ENCODE assay signal across 20 cellular contexts in genomic region chr13:112952759-112953541, GRCh38. TPM values are rescaled to one million over a fixed set of nuclear protein-coding genes. Genes with fewer than 3 reads are reported as not detected.
DNase-seq lines count a peak whose midpoint lies in the region; ATAC-seq and TF ChIP-seq lines count a peak whose summit lies in the region.
"Had no signal": no experiment of that assay in that cellular context is flagged by ENCODE, and none has a peak within 500 bp of the region (broad histone marks: within the 10 kb centered on the region; RNA-seq: fewer than 3 reads in every experiment).

No MANE protein-coding gene starts in this region.

- WGBS in prostate gland: 55% methylated on average over 17 of the region's 17 CpGs
- WGBS in gastroesophageal sphincter (ENCODE audit: low coverage in 1 of 2), 2 donors: 59 to 60% methylated on average over 1 to 3 of the region's 17 CpGs

- no peaks in the 10 kb centered on the region for H3K9me3 Mint-ChIP-seq in immature natural killer cell

- no peak for TF ChIP-seq EP300 in gastroesophageal sphincter (IDR thresholded peaks at IDR 0.05)

- ATAC-seq in left ventricle myocardium superior: no peak
- peak; percentile 34 for ATAC-seq in left lobe of liver
- ATAC-seq in gastroesophageal sphincter: no peak

- H3K4me1 ChIP-seq in prostate gland (replicated peaks) (no peaks in the 10 kb centered on the region), gastroesophageal sphincter (peaks cover 0 to under 1% (median 0%) of the 10 kb centered on the region in 3 donors)
- H3K4me1 ChIP-seq: HAP-1 had no signal

- H3K4me1 Mint-ChIP-seq in immature natural killer cell: no peaks in the 10 kb centered on the region

- H3K4me3 ChIP-seq in prostate gland (no peak overlapping the region), gastroesophageal sphincter (no peak overlapping the region)
- H3K4me3 ChIP-seq: BLaER1, HAP-1, PC-9 had no signal

- no peaks in the 10 kb centered on the region for H3K36me3 Mint-ChIP-seq in immature natural killer cell

- H3K27ac ChIP-seq in prostate gland (peak overlapping the region; percentile 4 to 44), gastroesophageal sphincter (no peak overlapping the region)
- H3K27ac ChIP-seq: BLaER1, HL-60, PC-9 had no signal

- H3K9me3 ChIP-seq in prostate gland: no peaks in the 10 kb centered on the region
- no peaks in the 10 kb centered on the region for H3K9me3 ChIP-seq in gastroesophageal sphincter
- H3K9me3 ChIP-seq: BLaER1, HAP-1 had no signal

- H3K27me3 ChIP-seq in prostate gland (replicated peaks; ENCODE audit: insufficient read depth) (no peaks in the 10 kb centered on the region), gastroesophageal sphincter (peaks cover 32% of the 10 kb centered on the region)

- peak; percentile 49 for DNase-seq in cardiac septum (ENCODE audit: low spot score)
- DNase-seq in left ventricle myocardium superior: no peak
- no peak for DNase-seq in left lobe of liver (ENCODE audit: low spot score)
- DNase-seq in prostate gland (ENCODE audit: low spot score): no peak
- DNase-seq in immature natural killer cell: no peak
- no peak for DNase-seq in SW 1271 (lab: John Stamatoyannopoulos, UW)
- DNase-seq in DMS114 treated with DMSO at 0.1 percent for 48 hours (lab: John Stamatoyannopoulos, UW; ENCODE audit: unreplicated experiment): no peak
- DNase-seq: 8988T, DMS 273 treated with DMSO at 0.1 percent for 48 hours, KG1, NCI-H1092 treated with DMSO at 0.1 percent for 48 hours, NCI-H187, NCI-H446 treated with DMSO at 0.1 percent for 48 hours, NCI-H748 treated with DMSO at 0.1 percent for 48 hours, PC-9 had no signal

- no peak for TF ChIP-seq POLR2A in prostate gland (IDR thresholded peaks at IDR 0.05)
- TF ChIP-seq POLR2A in gastroesophageal sphincter (IDR thresholded peaks at IDR 0.05): no peak

- no peak overlapping the region for H3K27ac Mint-ChIP-seq in immature natural killer cell

- H3K4me3 Mint-ChIP-seq in immature natural killer cell: no peak overlapping the region

- peaks cover 0 to 9% (median 0%) of the 10 kb centered on the region in 3 donors for H3K27me3 Mint-ChIP-seq in immature natural killer cell (ENCODE audit: low read depth in 3 of 3)

- H3K36me3 ChIP-seq in prostate gland (no peaks in the 10 kb centered on the region), gastroesophageal sphincter (no peaks in the 10 kb centered on the region)
- H3K36me3 ChIP-seq: BLaER1, HAP-1 had no signal

- intact Hi-C loops in cardiac septum (cut with DNase I): no loop called here
- intact Hi-C loops in left ventricle myocardium superior (cut with micrococcal nuclease): no loop called here
- intact Hi-C loops in prostate gland (cut with DNase I): no loop called here

- TF ChIP-seq CTCF in prostate gland (IDR thresholded peaks at IDR 0.05) (no peak), gastroesophageal sphincter (IDR thresholded peaks at IDR 0.05) (no peak)

RNA-seq across cellular contexts. Expression of gene MCF2L, which starts 16.1 kb away (rescaled TPM):
- total RNA-seq in cardiac septum: 38.9 TPM
- total RNA-seq in left ventricle myocardium superior: 49.5 TPM
- total RNA-seq in left lobe of liver: 14.9 TPM
- 10 to 100 TPM; 47.6 to 64.7 TPM for total RNA-seq in prostate gland
- polyA plus RNA-seq in immature natural killer cell: under 1 TPM in 1 of 3 donors, not detected in 2; 0.82 TPM
- total RNA-seq in gastroesophageal sphincter: 10 to 100 TPM; 18.3 to 52.6 (median 29.9) TPM
- total RNA-seq: MCF 10A had no signal

Comparison
In these comparisons a context has a peak if more than half of its experiments do, and no peak if none do; other contexts are left out.
1. H3K27ac ChIP-seq: peak in prostate gland (2 of 2); none in gastroesophageal sphincter (0 of 4).